ENCODE assay signal across 19 cellular contexts in the genomic region with DNA sequence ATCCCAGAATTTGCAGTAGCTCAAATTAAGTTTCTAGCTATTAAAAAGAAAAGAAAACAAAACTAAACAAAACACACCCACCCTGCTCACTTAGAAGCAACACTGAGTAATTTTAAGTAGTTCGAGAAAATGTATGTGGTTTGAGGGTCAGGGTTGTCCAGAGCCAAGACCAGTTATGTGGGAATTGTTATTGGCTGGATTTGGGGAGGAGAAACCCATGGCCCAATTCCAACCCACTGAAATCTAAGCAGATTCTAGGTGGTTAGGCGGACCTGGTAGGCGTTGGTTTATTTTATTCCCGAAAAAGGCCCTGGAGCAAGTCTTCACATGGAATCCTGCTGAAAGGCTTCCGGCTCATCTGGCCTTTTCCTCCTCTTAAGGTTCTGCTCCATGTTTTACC.
DNase-seq lines count a peak whose midpoint lies in the region; ATAC-seq, FAIRE-seq and TF ChIP-seq lines count a peak whose summit lies in the region.
"Had no signal": no experiment of that assay in that cellular context is flagged by ENCODE, and none has a peak within 500 bp of the region (broad histone marks: within the 10 kb centered on the region; RNA-seq: fewer than 3 reads in every experiment).

No MANE protein-coding gene starts in this region.

- H3K36me3 Mint-ChIP-seq in glutamatergic neuron (ENCODE audit: unreplicated experiment), result no peaks in the 10 kb centered on the region
- H3K36me3 Mint-ChIP-seq: naive B cell; stimulated activated naive B cell treated with anti-CD40 and anti-IgM and Interleukin-4, amounts not matched to agents 10 μg/mL and 1 μg/mL and 100 μg/mL, for 72 hours had no signal

- H3K36me3 ChIP-seq in HEK293 (ENCODE audit: control insufficient read depth in 2 of 2, insufficient read depth in 1 of 2, low read length in 2 of 2) (peaks cover 0 to 2% of the 10 kb centered on the region in 2 experiments; a peak in 1 of 3 replicates), breast epithelium (no peaks in the 10 kb centered on the region), HepG2 (replicated peaks in 1 of 2; ENCODE audit: control insufficient read depth in 1 of 2, insufficient read depth in 2 of 2, low read length in 2 of 2) (peaks cover 10 to 12% of the 10 kb centered on the region in 2 experiments), thoracic aorta (peaks cover 1% of the 10 kb centered on the region)
- H3K36me3 ChIP-seq: right atrium auricular region had no signal

- H4K20me1 ChIP-seq in HepG2 (ENCODE audit: insufficient read depth, low read length), result peaks cover 58% of the 10 kb centered on the region; the same call in 1 of the 2 replicates

- no peak for DNase-seq in breast epithelium (ENCODE audit: low spot score in 2 of 2)
- DNase-seq in HepG2 (ENCODE audit: low spot score), result no peak
- DNase-seq in thoracic aorta (ENCODE audit: low spot score), result no peak
- DNase-seq in substantia nigra (lab: John Stamatoyannopoulos, UW), result no peak
- DNase-seq in ecto neural progenitor cell (ENCODE audit: low spot score), result no peak
- no peak for DNase-seq in glutamatergic neuron
- DNase-seq: activated naive CD4-positive, alpha-beta T cell treated with Interleukin-2 at 50 U/mL for 16 hours; foreskin melanocyte; naive B cell; NCI-H2029 treated with DMSO at 0.1 percent for 48 hours; NCI-H82; SIG-M5; stimulated activated CD4-positive, alpha-beta T cell treated with anti-CD3 and anti-CD28 coated beads, Interleukin-4, amount 100 ng/mL, for 4 hours; stimulated activated naive B cell treated with anti-CD40 and anti-IgM and Interleukin-4, amounts not matched to agents 10 μg/mL and 1 μg/mL and 100 μg/mL, for 72 hours had no signal

- TF ChIP-seq EP300 in HepG2 (IDR thresholded peaks at IDR 0.05; ENCODE audit: low read depth in 2 of 2, low read length in 2 of 2) (no peak), HepG2 (CRISPR knock-in tag; IDR thresholded peaks at IDR 0.05; ENCODE audit: borderline replicate concordance) (no peak)

- H3K4me1 ChIP-seq in HEK293 (ENCODE audit: control insufficient read depth, insufficient read depth, low read length) (peaks cover 5% of the 10 kb centered on the region; the same call in 1 of the 2 replicates), breast epithelium (no peaks in the 10 kb centered on the region), HepG2 (ENCODE audit: insufficient read depth, low read length) (peaks cover 71% of the 10 kb centered on the region), thoracic aorta (ENCODE audit: control insufficient read depth in 1 of 2, low read depth in 2 of 2) (peaks cover 37 to 78% of the 10 kb centered on the region in 2 donors)

- H3K79me2 ChIP-seq in HepG2 (ENCODE audit: insufficient read depth, low read length), result peaks cover 94% of the 10 kb centered on the region

- in situ Hi-C loops in HepG2 (cut with HindIII; ENCODE audit: extremely low pct_ligation_motif_present, low pct_unique_long_range_greater_than_20kb), result no loop called here

- peak; percentile 26 for FAIRE-seq in HepG2 (lab: Jason Lieb, UNC)
- FAIRE-seq: H1 had no signal

- no peak overlapping the region for H3K4me3 ChIP-seq in HEK293 (ENCODE audit: low read depth, low read length)
- no peak overlapping the region for H3K4me3 ChIP-seq in breast epithelium
- H3K4me3 ChIP-seq in HepG2 (replicated peaks in 1 of 3; ENCODE audit: insufficient read depth in 1 of 3, low read depth in 2 of 3, low read length in 3 of 3), result no peak overlapping the region
- no peak overlapping the region for H3K4me3 ChIP-seq in thoracic aorta
- H3K4me3 ChIP-seq: coronary artery, right atrium auricular region had no signal

- H3K9me3 ChIP-seq in HEK293 (ENCODE audit: control insufficient read depth, insufficient read depth, low read depth, low read length) (no peaks in the 10 kb centered on the region), breast epithelium (no peaks in the 10 kb centered on the region), HepG2 (ENCODE audit: low read length) (no peaks in the 10 kb centered on the region), thoracic aorta (no peaks in the 10 kb centered on the region)
- H3K9me3 ChIP-seq: right atrium auricular region had no signal

- H3K4me3 Mint-ChIP-seq in glutamatergic neuron (ENCODE audit: unreplicated experiment), result no peak overlapping the region
- H3K4me3 Mint-ChIP-seq: stimulated activated naive B cell treated with anti-CD40 and anti-IgM and Interleukin-4, amounts not matched to agents 10 μg/mL and 1 μg/mL and 100 μg/mL, for 72 hours had no signal

- TF ChIP-seq CTCF in HEK293 (tag by site-specific recombination; IDR thresholded peaks at IDR 0.05) (no peak), breast epithelium (IDR thresholded peaks at IDR 0.05) (no peak), HepG2 (CRISPR knock-in tag; IDR thresholded peaks at IDR 0.05) (no peak), thoracic aorta (IDR thresholded peaks at IDR 0.05) (no peak), glutamatergic neuron (IDR thresholded peaks at IDR 0.05; ENCODE audit: partially characterized antibody, unreplicated experiment) (no peak)

- H3K27ac Mint-ChIP-seq in glutamatergic neuron (ENCODE audit: unreplicated experiment), result no peak overlapping the region

- TF ChIP-seq RAD21 in HepG2 (CRISPR knock-in tag; IDR thresholded peaks at IDR 0.05), result no peak

- POLR2A ChIA-PET in HEK293 (lab: Yijun Ruan, JAX), result no interaction called here
- POLR2A ChIA-PET in HepG2 (lab: Yijun Ruan, JAX), result interaction anchor here (0.9 to 2.3 kb wide), 6 partner anchors 13 to 73 kb away, joined by 3 to 16 read pairs (median 4); no protein-coding TSS in a partner anchor

- H3K27ac ChIP-seq in HEK293 (ENCODE audit: extremely low read depth, low read depth, low read length) (no peak overlapping the region), breast epithelium (peak overlapping the region; percentile 58 to 71), HepG2 (ENCODE audit: extremely low read length, insufficient read depth, low read length) (peak overlapping the region; percentile 52), thoracic aorta (peak overlapping the region; percentile 62 to 87), substantia nigra (ENCODE audit: low read depth, low read length, poor library complexity, severe bottlenecking) (no peak overlapping the region)
- H3K27ac ChIP-seq: right atrium auricular region had no signal

- CTCF ChIA-PET in HEK293 (lab: Yijun Ruan, JAX) (interaction anchor here (0.6 kb wide), 1 partner anchor 412 kb away, joined by 3 read pairs; no protein-coding TSS in a partner anchor), HepG2 (lab: Yijun Ruan, JAX; ENCODE audit: low intra/inter-chr PET ratio, low total read pairs) (no interaction called here)

- no TSS peak for BruUV-seq in HepG2 (replicated peaks; lab: Mats Ljungman, UMichigan)

- H3K9me3 Mint-ChIP-seq in glutamatergic neuron (ENCODE audit: unreplicated experiment), result no peaks in the 10 kb centered on the region
- H3K9me3 Mint-ChIP-seq: stimulated activated naive B cell treated with anti-CD40 and anti-IgM and Interleukin-4, amounts not matched to agents 10 μg/mL and 1 μg/mL and 100 μg/mL, for 72 hours had no signal

- 100% methylated on average over 5 of the region's 5 CpGs for WGBS in HepG2 (ENCODE audit: low lambda C conversion rate)

- H3K4me2 ChIP-seq in HepG2 (ENCODE audit: low read depth, low read length), result no peak overlapping the region

- no peak for TF ChIP-seq POLR2A in breast epithelium (IDR thresholded peaks at IDR 0.05)
- TF ChIP-seq POLR2A in HepG2 (IDR thresholded peaks at IDR 0.05; ENCODE audit: insufficient read depth in 1 of 2, low read depth in 2 of 2, low read length in 2 of 2), result no peak

- no peak overlapping the region for H2AFZ ChIP-seq in HepG2 (ENCODE audit: low read length)

- intact Hi-C loops in breast epithelium (cut with DNase I; ENCODE audit: low total_unique reads) (no loop called here), HepG2 (cut with micrococcal nuclease; ENCODE audit: unreplicated experiment) (no loop called here)

- ATAC-seq in HepG2, result no peak
- no peak for ATAC-seq in thoracic aorta (ENCODE audit: insufficient number of reproducible peaks, low FRiP score, low read depth)
- ATAC-seq in HG02885 (IDR thresholded peaks at IDR 0.05; ENCODE audit: poor library complexity, unreplicated experiment), result no peak
- ATAC-seq: stimulated activated naive B cell treated with anti-CD40 and anti-IgM and Interleukin-4, amounts not matched to agents 10 μg/mL and 1 μg/mL and 100 μg/mL, for 72 hours had no signal

- H3K27me3 ChIP-seq in breast epithelium (no peaks in the 10 kb centered on the region), HepG2 (ENCODE audit: control insufficient read depth in 1 of 2, insufficient read depth in 2 of 2, low read length in 2 of 2) (no peaks in the 10 kb centered on the region), thoracic aorta (replicated peaks; ENCODE audit: insufficient read depth) (no peaks in the 10 kb centered on the region)
- H3K27me3 ChIP-seq: right atrium auricular region had no signal

- H3K9ac ChIP-seq in HepG2 (ENCODE audit: insufficient read depth, low read depth, low read length), result no peak overlapping the region

- peaks cover 2% of the 10 kb centered on the region for H3K27me3 Mint-ChIP-seq in glutamatergic neuron (ENCODE audit: unreplicated experiment)
- H3K27me3 Mint-ChIP-seq: naive B cell; stimulated activated naive B cell treated with anti-CD40 and anti-IgM and Interleukin-4, amounts not matched to agents 10 μg/mL and 1 μg/mL and 100 μg/mL, for 72 hours had no signal

- H3K4me1 Mint-ChIP-seq in glutamatergic neuron (ENCODE audit: low read depth, unreplicated experiment), result peaks cover 4% of the 10 kb centered on the region

TF ChIP-seq in HEK293, 187 proteins besides CTCF, POLR2A, EP300 and RAD21 (continues in another document):
- TF ChIP-seq EGR2 (tag by site-specific recombination; IDR thresholded peaks at IDR 0.05; ENCODE audit: low read depth), result peak; percentile 53

TF ChIP-seq in HepG2, 621 proteins besides CTCF, POLR2A, EP300 and RAD21:
- 0 out of 2 replicates have a peak, but pooled peaks have one; percentile 3 for TF ChIP-seq CCDC6 (CRISPR knock-in tag; IDR thresholded peaks at IDR 0.05)
- 0 out of 2 replicates have a peak, but pooled peaks have one; percentile 42 for TF ChIP-seq ZBTB3 (CRISPR knock-in tag; IDR thresholded peaks at IDR 0.05; ENCODE audit: borderline replicate concordance, low read depth)
- 0 out of 2 replicates have a peak, but pooled peaks have one; percentile 13 for TF ChIP-seq ZNF724P (CRISPR knock-in tag; IDR thresholded peaks at IDR 0.05; ENCODE audit: borderline replicate concordance)
- TF ChIP-seq, protein P1, sequence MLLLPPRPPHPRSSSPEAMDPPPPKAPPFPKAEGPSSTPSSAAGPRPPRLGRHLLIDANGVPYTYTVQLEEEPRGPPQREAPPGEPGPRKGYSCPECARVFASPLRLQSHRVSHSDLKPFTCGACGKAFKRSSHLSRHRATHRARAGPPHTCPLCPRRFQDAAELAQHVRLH (CRISPR knock-in tag; IDR thresholded peaks at IDR 0.05; ENCODE audit: borderline replicate concordance, low read depth), result no peak

Comparison
In these comparisons a context has a peak if more than half of its experiments do, and no peak if none do; other contexts are left out.
1. H3K27ac ChIP-seq: peak in breast epithelium (2 of 2), HepG2 (single experiment) and thoracic aorta (2 of 2); none in HEK293 (single experiment) and substantia nigra (single experiment).